22 cellular contexts compared by ENCODE assay signal in the genomic region with DNA sequence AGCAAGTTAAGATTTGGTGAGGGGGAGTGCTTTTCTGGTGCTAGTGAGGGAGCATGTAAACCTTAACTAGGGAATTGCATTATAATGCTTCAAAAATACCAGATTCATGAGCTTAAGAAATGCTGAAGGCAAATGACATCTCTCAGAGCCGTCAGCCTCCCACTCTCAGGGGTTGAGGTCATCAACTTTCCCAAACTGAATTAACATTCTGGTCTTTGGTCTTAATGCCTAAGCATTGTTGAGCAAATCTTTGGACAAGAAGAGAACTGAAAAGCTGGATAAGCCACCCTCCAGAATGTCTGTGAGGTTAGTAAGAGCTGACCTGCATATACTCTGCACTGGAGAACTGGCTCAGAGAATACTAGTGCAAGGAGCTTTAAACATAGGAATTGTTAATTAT.
"Had no signal": no experiment of that assay in that cellular context is flagged by ENCODE, and none has a peak within 500 bp of the region (broad histone marks: within the 10 kb centered on the region; RNA-seq: fewer than 3 reads in every experiment).

No MANE protein-coding gene starts in this region.

- H3K9ac ChIP-seq: SK-N-SH had no signal

- ATAC-seq: HepG2, Panc1, PC-3 had no signal

- H3K9me3 ChIP-seq: MG63, SK-N-SH had no signal

- H3K36me3 ChIP-seq: MG63 had no signal

- DNase-seq: IMR-90, Karpas-422, KG1, MG63, NCI-H1092, NCI-H1105 treated with DMSO at 0.1 percent for 48 hours, NCI-H1417 treated with DMSO at 0.1 percent for 48 hours, NCI-H146, NCI-H1694 treated with DMSO at 0.1 percent for 48 hours, NCI-H1930, NCI-H2081, NCI-H2107, NCI-H2227 treated with DMSO at 0.1 percent for 48 hours, NCI-H524 treated with DMSO at 0.1 percent for 48 hours, NCI-H69, NCI-H774, PC-3, SHP77, SK-N-SH had no signal

- H3K27ac ChIP-seq: RWPE1 had no signal

- H3K4me2 ChIP-seq: SK-N-SH had no signal

- H3K4me3 ChIP-seq: MG63 had no signal
